ENCODE assay signal across 1 cellular context in genomic region chr17:8226536-8227237, GRCh38.
TF ChIP-seq lines count a peak whose summit lies in the region.

No MANE protein-coding gene starts in this region.

TF ChIP-seq in A549, 52 proteins besides CTCF, POLR2A, EP300 and RAD21 (continued from another document):
- TF ChIP-seq, protein P1, sequence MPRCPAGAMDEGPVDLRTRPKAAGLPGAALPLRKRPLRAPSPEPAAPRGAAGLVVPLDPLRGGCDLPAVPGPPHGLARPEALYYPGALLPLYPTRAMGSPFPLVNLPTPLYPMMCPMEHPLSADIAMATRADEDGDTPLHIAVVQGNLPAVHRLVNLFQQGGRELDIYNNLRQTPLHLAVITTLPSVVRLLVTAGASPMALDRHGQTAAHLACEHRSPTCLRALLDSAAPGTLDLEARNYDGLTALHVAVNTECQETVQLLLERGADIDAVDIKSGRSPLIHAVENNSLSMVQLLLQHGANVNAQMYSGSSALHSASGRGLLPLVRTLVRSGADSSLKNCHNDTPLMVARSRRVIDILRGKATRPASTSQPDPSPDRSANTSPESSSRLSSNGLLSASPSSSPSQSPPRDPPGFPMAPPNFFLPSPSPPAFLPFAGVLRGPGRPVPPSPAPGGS (IDR thresholded peaks at IDR 0.05), result 0 out of 3 replicates have a peak, but pooled peaks have one; percentile 50
- TF ChIP-seq GATA3 (IDR thresholded peaks at IDR 0.05; ENCODE audit: borderline replicate concordance), result peak; percentile 32; the same call in 1 of the 2 replicates
- no peak for TF ChIP-seq RFX5 (IDR thresholded peaks at IDR 0.05)
- TF ChIP-seq FOSL2 (IDR thresholded peaks at IDR 0.05), result no peak
- TF ChIP-seq FOSL2 (CRISPR knock-in tag; IDR thresholded peaks at IDR 0.05), result peak; percentile 0; the same call in 1 of the 2 replicates
- no peak for TF ChIP-seq ZFP36 (IDR thresholded peaks at IDR 0.05; ENCODE audit: borderline replicate concordance, partially characterized antibody)
- TF ChIP-seq, protein P2, sequence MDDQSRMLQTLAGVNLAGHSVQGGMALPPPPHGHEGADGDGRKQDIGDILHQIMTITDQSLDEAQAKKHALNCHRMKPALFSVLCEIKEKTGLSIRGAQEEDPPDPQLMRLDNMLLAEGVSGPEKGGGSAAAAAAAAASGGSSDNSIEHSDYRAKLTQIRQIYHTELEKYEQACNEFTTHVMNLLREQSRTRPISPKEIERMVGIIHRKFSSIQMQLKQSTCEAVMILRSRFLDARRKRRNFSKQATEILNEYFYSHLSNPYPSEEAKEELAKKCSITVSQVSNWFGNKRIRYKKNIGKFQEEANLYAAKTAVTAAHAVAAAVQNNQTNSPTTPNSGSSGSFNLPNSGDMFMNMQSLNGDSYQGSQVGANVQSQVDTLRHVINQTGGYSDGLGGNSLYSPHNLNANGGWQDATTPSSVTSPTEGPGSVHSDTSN (IDR thresholded peaks at IDR 0.05), result peak; percentile 77
- TF ChIP-seq JUNB (IDR thresholded peaks at IDR 0.05), result no peak
- TF ChIP-seq BHLHE40 (IDR thresholded peaks at IDR 0.05; ENCODE audit: low read depth, low read length), result peak; percentile 83
- no peak for TF ChIP-seq EHMT2 (IDR thresholded peaks at IDR 0.05; ENCODE audit: low read depth)
- no peak for TF ChIP-seq RCOR1 (IDR thresholded peaks at IDR 0.05; ENCODE audit: low read depth, low read length)
- peak; percentile 97 for TF ChIP-seq TP53 (CRISPR knock-in tag; IDR thresholded peaks at IDR 0.05)
- TF ChIP-seq POLR2AphosphoS2 (conservative IDR thresholded peaks at IDR 0.05; ENCODE audit: low read length), result peak; percentile 100
- no peak for TF ChIP-seq KDM1A (IDR thresholded peaks at IDR 0.05; ENCODE audit: low read depth)
- TF ChIP-seq SREBF2 (IDR thresholded peaks at IDR 0.05), result peak; percentile 83
- no peak for TF ChIP-seq NR3C1 (IDR thresholded peaks at IDR 0.05)
- TF ChIP-seq HOXB5 (CRISPR knock-in tag; IDR thresholded peaks at IDR 0.05), result peak; percentile 43; the same call in 1 of the 2 replicates
- TF ChIP-seq JUN (IDR thresholded peaks at IDR 0.05), result peak; percentile 86 to 92
- TF ChIP-seq E2F6 (IDR thresholded peaks at IDR 0.05; ENCODE audit: borderline replicate concordance, low read depth), result peak; percentile 60; the same call in 1 of the 2 replicates
- TF ChIP-seq HMGXB4 (CRISPR knock-in tag; IDR thresholded peaks at IDR 0.05; ENCODE audit: borderline replicate concordance), result peak; percentile 96
- TF ChIP-seq EHF (CRISPR knock-in tag; IDR thresholded peaks at IDR 0.05), result 0 out of 2 replicates have a peak, but pooled peaks have one; percentile 19
- TF ChIP-seq ZNF302 (CRISPR knock-in tag; IDR thresholded peaks at IDR 0.05), result no peak
- peak; percentile 93 for TF ChIP-seq HOXA7 (CRISPR knock-in tag; IDR thresholded peaks at IDR 0.05)
- no peak for TF ChIP-seq NFE2L2 (conservative IDR thresholded peaks at IDR 0.05; ENCODE audit: low read length)
- peak; percentile 85 for TF ChIP-seq RARB (CRISPR knock-in tag; IDR thresholded peaks at IDR 0.05)
- peak; percentile 69 for TF ChIP-seq MAFK (IDR thresholded peaks at IDR 0.05; ENCODE audit: partially characterized antibody)
- TF ChIP-seq MYC (IDR thresholded peaks at IDR 0.05; ENCODE audit: borderline replicate concordance, low read length), result peak; percentile 55; the same call in 1 of the 2 replicates
- peak; percentile 28; the same call in 1 of the 2 replicates for TF ChIP-seq FOXS1 (CRISPR knock-in tag; IDR thresholded peaks at IDR 0.05)
- TF ChIP-seq SMC3 (IDR thresholded peaks at IDR 0.05), result peak; percentile 30; the same call in 2 of the 3 replicates
- TF ChIP-seq USF2 (IDR thresholded peaks at IDR 0.05), result no peak; the same call in 1 of the 2 replicates
- no peak for TF ChIP-seq MAZ (IDR thresholded peaks at IDR 0.05; ENCODE audit: borderline replicate concordance, low read depth, low read length)
TF ChIP-seq in A549: peak in this region for 24.
